Comparison of ENCODE assay signal across 11 cellular contexts in genomic region chr10:80154978-80155695, GRCh38. TPM values are rescaled to one million over a fixed set of nuclear protein-coding genes. Genes with fewer than 3 reads are reported as not detected.
A peak's percentile ranks its signal among the peaks of the same experiment; 100 is the strongest.
DNase-seq lines count a peak whose midpoint lies in the region; ATAC-seq and TF ChIP-seq lines count a peak whose summit lies in the region.
"Had no signal": no experiment of that assay in that cellular context is flagged by ENCODE, and none has a peak within 500 bp of the region (broad histone marks: within the 10 kb centered on the region; RNA-seq: fewer than 3 reads in every experiment).

No MANE protein-coding gene starts in this region.

- peaks cover 60 to 65% of the 10 kb centered on the region in 2 donors for H3K36me3 Mint-ChIP-seq in activated naive CD4-positive, alpha-beta T cell treated with anti-CD3 and anti-CD28 coated beads, Interleukin-2, amount 50 U/mL, for 72 hours
- H3K36me3 Mint-ChIP-seq in activated CD8-positive, alpha-beta memory T cell treated with anti-CD3 and anti-CD28 coated beads, Interleukin-2, amount 10 ng/mL, durations not matched to agents 7 days and 5 days: peaks cover 84% of the 10 kb centered on the region

- DNase-seq in GM03348 (ENCODE audit: low spot score) (peak; percentile 81), fibroblast of villous mesenchyme (ENCODE audit: low read depth) (peak; percentile 83), smooth muscle cell (lab: John Stamatoyannopoulos, UW; ENCODE audit: unreplicated experiment) (no peak), DMS53 (lab: John Stamatoyannopoulos, UW) (no peak)
- no peak for DNase-seq in activated naive CD4-positive, alpha-beta T cell treated with anti-CD3 and anti-CD28 coated beads, Interleukin-2, amount 50 U/mL, for 72 hours (ENCODE audit: low spot score in 2 of 2)
- no peak for DNase-seq in NK-92 treated with Interleukin-12 subunit alpha and Interleukin-12 subunit beta, amount 100 ng/mL, for 24 hours (lab: John Stamatoyannopoulos, UW)
- no peak for DNase-seq in activated CD8-positive, alpha-beta memory T cell treated with anti-CD3 and anti-CD28 coated beads, Interleukin-2, amount 10 ng/mL, durations not matched to agents 7 days and 5 days
- DNase-seq: endodermal cell, NCI-H2171 treated with DMSO at 0.1 percent for 48 hours, WERI-Rb-1 had no signal

- peak overlapping the region; percentile 16 to 83 for H3K27ac Mint-ChIP-seq in activated naive CD4-positive, alpha-beta T cell treated with anti-CD3 and anti-CD28 coated beads, Interleukin-2, amount 50 U/mL, for 72 hours
- no peak overlapping the region for H3K27ac Mint-ChIP-seq in activated CD8-positive, alpha-beta memory T cell treated with anti-CD3 and anti-CD28 coated beads, Interleukin-2, amount 10 ng/mL, durations not matched to agents 7 days and 5 days
- H3K27ac Mint-ChIP-seq: endodermal cell had no signal

- peaks cover 2% of the 10 kb centered on the region for H4K20me1 ChIP-seq in smooth muscle cell (ENCODE audit: low read depth)

- WGBS in smooth muscle cell (ENCODE audit: low lambda C conversion rate): 42% methylated on average over 10 of the region's 10 CpGs

- H3K4me1 ChIP-seq in smooth muscle cell (ENCODE audit: low read depth): no peaks in the 10 kb centered on the region

- H3K9me3 Mint-ChIP-seq in activated naive CD4-positive, alpha-beta T cell treated with anti-CD3 and anti-CD28 coated beads, Interleukin-2, amount 50 U/mL, for 72 hours: peaks cover 0 to 14% of the 10 kb centered on the region in 2 donors
- no peaks in the 10 kb centered on the region for H3K9me3 Mint-ChIP-seq in activated CD8-positive, alpha-beta memory T cell treated with anti-CD3 and anti-CD28 coated beads, Interleukin-2, amount 10 ng/mL, durations not matched to agents 7 days and 5 days (ENCODE audit: low read depth)
- H3K9me3 Mint-ChIP-seq: endodermal cell had no signal

- TF ChIP-seq CTCF in fibroblast of villous mesenchyme (IDR thresholded peaks at IDR 0.05; ENCODE audit: insufficient read depth, low read depth, low read length) (no peak), smooth muscle cell (IDR thresholded peaks at IDR 0.05; ENCODE audit: borderline replicate concordance, insufficient read depth, poor library complexity, severe bottlenecking) (no peak)

- no peaks in the 10 kb centered on the region for H3K36me3 ChIP-seq in smooth muscle cell (ENCODE audit: low read depth)

- H3K4me3 Mint-ChIP-seq in activated CD8-positive, alpha-beta memory T cell treated with anti-CD3 and anti-CD28 coated beads, Interleukin-2, amount 10 ng/mL, durations not matched to agents 7 days and 5 days: no peak overlapping the region
- H3K4me3 Mint-ChIP-seq: endodermal cell had no signal

- peaks cover 22% of the 10 kb centered on the region for H3F3A ChIP-seq in smooth muscle cell (ENCODE audit: low read depth)

- H3K4me1 Mint-ChIP-seq in activated CD8-positive, alpha-beta memory T cell treated with anti-CD3 and anti-CD28 coated beads, Interleukin-2, amount 10 ng/mL, durations not matched to agents 7 days and 5 days: peaks cover 18% of the 10 kb centered on the region
- H3K4me1 Mint-ChIP-seq: endodermal cell had no signal

- H3K4me3 ChIP-seq in fibroblast of villous mesenchyme (ENCODE audit: low read depth, low read length): no peak overlapping the region
- H3K4me3 ChIP-seq in smooth muscle cell: no peak overlapping the region

- CTCF ChIA-PET in activated CD8-positive, alpha-beta memory T cell treated with anti-CD3 and anti-CD28 coated beads, Interleukin-2, amount 10 ng/mL, durations not matched to agents 7 days and 5 days (lab: Charles Lee): interaction anchor here (1.7 kb wide), 1 partner anchor 11 kb away, joined by 4 read pairs; no protein-coding TSS in a partner anchor

- peak overlapping the region; percentile 53 for H3K4me2 ChIP-seq in smooth muscle cell

- peak overlapping the region; percentile 91 for H3K27ac ChIP-seq in smooth muscle cell (ENCODE audit: low read depth)
- H3K27ac ChIP-seq: WERI-Rb-1 had no signal

- no peak overlapping the region for H2AFZ ChIP-seq in smooth muscle cell (ENCODE audit: low read depth)

- H3K9ac ChIP-seq in smooth muscle cell (ENCODE audit: low read depth): peak overlapping the region; percentile 30

- no peaks in the 10 kb centered on the region for H3K27me3 Mint-ChIP-seq in activated CD8-positive, alpha-beta memory T cell treated with anti-CD3 and anti-CD28 coated beads, Interleukin-2, amount 10 ng/mL, durations not matched to agents 7 days and 5 days

- no peaks in the 10 kb centered on the region for H3K79me2 ChIP-seq in smooth muscle cell (ENCODE audit: low read depth)

- H3K9me3 ChIP-seq in smooth muscle cell (replicated peaks; ENCODE audit: low read depth): no peaks in the 10 kb centered on the region

- no peaks in the 10 kb centered on the region for H3K27me3 ChIP-seq in smooth muscle cell (ENCODE audit: low read depth)

- peak in 1 of 2 donors; percentile 48 for ATAC-seq in activated naive CD4-positive, alpha-beta T cell treated with anti-CD3 and anti-CD28 coated beads, Interleukin-2, amount 50 U/mL, for 72 hours
- ATAC-seq in HG03097 (IDR thresholded peaks at IDR 0.05; ENCODE audit: low FRiP score, unreplicated experiment): no peak
- no peak for ATAC-seq in activated CD8-positive, alpha-beta memory T cell treated with anti-CD3 and anti-CD28 coated beads, Interleukin-2, amount 10 ng/mL, durations not matched to agents 7 days and 5 days

RNA-seq across cellular contexts. Expression of gene PLAC9, which starts 22.6 kb away (rescaled TPM):
- total RNA-seq in activated naive CD4-positive, alpha-beta T cell treated with anti-CD3 and anti-CD28 coated beads, Interleukin-2, amount 50 U/mL, for 72 hours: not detected
- total RNA-seq in fibroblast of villous mesenchyme: 0.43 and 0.64 TPM in 2 replicates
- 1.5 TPM in 1 of 2 replicates, not detected in the other for total RNA-seq in smooth muscle cell
- polyA plus RNA-seq in smooth muscle cell: 14.6 and 23.7 TPM in 2 replicates
- not detected for total RNA-seq in activated CD8-positive, alpha-beta memory T cell treated with anti-CD3 and anti-CD28 coated beads, Interleukin-2, amount 10 ng/mL, durations not matched to agents 7 days and 5 days

RNA-seq across cellular contexts. Expression of gene ANXA11, which starts 50.2 kb away (rescaled TPM):
- 100 to 1,000 TPM; 218 to 304 TPM for total RNA-seq in activated naive CD4-positive, alpha-beta T cell treated with anti-CD3 and anti-CD28 coated beads, Interleukin-2, amount 50 U/mL, for 72 hours
- total RNA-seq in fibroblast of villous mesenchyme: 79.9 and 85.0 TPM in 2 replicates
- total RNA-seq in smooth muscle cell: 36.6 and 39.5 TPM in 2 replicates
- 93.4 and 101 TPM in 2 replicates for polyA plus RNA-seq in smooth muscle cell
- 100 to 1,000 TPM; 251 to 288 TPM for total RNA-seq in activated CD8-positive, alpha-beta memory T cell treated with anti-CD3 and anti-CD28 coated beads, Interleukin-2, amount 10 ng/mL, durations not matched to agents 7 days and 5 days

Comparison
In these comparisons a context has a peak if more than half of its experiments do, and no peak if none do; other contexts are left out.
1. DNase-seq: peak in GM03348 (single experiment) and fibroblast of villous mesenchyme (single experiment); none in activated naive CD4-positive, alpha-beta T cell treated with anti-CD3 and anti-CD28 coated beads, Interleukin-2, amount 50 U/mL, for 72 hours (0 of 2), smooth muscle cell (single experiment), DMS53 (single experiment), NK-92 treated with Interleukin-12 subunit alpha and Interleukin-12 subunit beta, amount 100 ng/mL, for 24 hours (single experiment) and activated CD8-positive, alpha-beta memory T cell treated with anti-CD3 and anti-CD28 coated beads, Interleukin-2, amount 10 ng/mL, durations not matched to agents 7 days and 5 days (single experiment).